Comparison of ENCODE assay signal across 10 cellular contexts in genomic region chr5:172773481-172774469, GRCh38. TPM values are rescaled to one million over a fixed set of nuclear protein-coding genes. Genes with fewer than 3 reads are reported as not detected.
DNase-seq lines count a peak whose midpoint lies in the region; ATAC-seq and TF ChIP-seq lines count a peak whose summit lies in the region.
"Had no signal": no experiment of that assay in that cellular context is flagged by ENCODE, and none has a peak within 500 bp of the region (broad histone marks: within the 10 kb centered on the region; RNA-seq: fewer than 3 reads in every experiment).

No MANE protein-coding gene starts in this region.

- peak in 1 of 4 donors; percentile 53 for TF ChIP-seq POLR2A in upper lobe of left lung (IDR thresholded peaks at IDR 0.05)

- peak overlapping the region; percentile 43 to 96 for H3K9ac ChIP-seq in mucosa of rectum (ENCODE audit: low read depth in 1 of 2, low read length in 2 of 2)

- H3K4me3 ChIP-seq in brain microvascular endothelial cell (ENCODE audit: low read depth, low read length) = no peak overlapping the region
- H3K4me3 ChIP-seq in mucosa of rectum (ENCODE audit: low read length in 2 of 2) = no peak overlapping the region
- H3K4me3 ChIP-seq in upper lobe of left lung = no peak overlapping the region
- H3K4me3 ChIP-seq in MG63 = no peak overlapping the region

- peak overlapping the region; percentile 78 for H3K27ac Mint-ChIP-seq in activated naive CD4-positive, alpha-beta T cell treated with anti-CD3 and anti-CD28 coated beads, Interleukin-2, amount 50 U/mL, for 24 hours

- no peak for TF ChIP-seq EP300 in upper lobe of left lung (IDR thresholded peaks at IDR 0.05)

- H3K4me1 Mint-ChIP-seq in activated naive CD4-positive, alpha-beta T cell treated with anti-CD3 and anti-CD28 coated beads, Interleukin-2, amount 50 U/mL, for 24 hours = peaks cover 69% of the 10 kb centered on the region

- H3K27ac ChIP-seq in brain microvascular endothelial cell = peak overlapping the region; percentile 98
- H3K27ac ChIP-seq in mucosa of rectum (ENCODE audit: low read depth in 2 of 2, low read length in 2 of 2) = peak overlapping the region; percentile 100
- peak overlapping the region; percentile 99 to 100 (median 99) for H3K27ac ChIP-seq in upper lobe of left lung

- peak overlapping the region; percentile 69 for H3K4me3 Mint-ChIP-seq in activated naive CD4-positive, alpha-beta T cell treated with anti-CD3 and anti-CD28 coated beads, Interleukin-2, amount 50 U/mL, for 24 hours

- H3K27me3 ChIP-seq in brain microvascular endothelial cell (replicated peaks) (no peaks in the 10 kb centered on the region), mucosa of rectum (ENCODE audit: control insufficient read depth in 2 of 2, insufficient read depth in 2 of 2, low read length in 2 of 2) (no peaks in the 10 kb centered on the region), upper lobe of left lung (no peaks in the 10 kb centered on the region), MG63 (no peaks in the 10 kb centered on the region)

- H3K36me3 ChIP-seq in brain microvascular endothelial cell (replicated peaks) = peaks cover 21% of the 10 kb centered on the region
- H3K36me3 ChIP-seq in mucosa of rectum (ENCODE audit: control insufficient read depth in 2 of 2, insufficient read depth in 2 of 2, low read length in 2 of 2) = peaks cover 10 to 12% of the 10 kb centered on the region in 2 donors
- H3K36me3 ChIP-seq in upper lobe of left lung = peaks cover 8 to 15% (median 12%) of the 10 kb centered on the region in 4 donors
- H3K36me3 ChIP-seq in MG63 = peaks cover 20% of the 10 kb centered on the region

- no peak for DNase-seq in activated naive CD4-positive, alpha-beta T cell treated with anti-CD3 and anti-CD28 coated beads, Interleukin-2, amount 50 U/mL, for 16 hours
- DNase-seq in brain microvascular endothelial cell = peak; percentile 49
- peak in 1 of 2 donors; percentile 46 for DNase-seq in upper lobe of left lung
- DNase-seq in SKM-1 (lab: John Stamatoyannopoulos, UW; ENCODE audit: unreplicated experiment) = no peak
- DNase-seq in MG63 = no peak
- no peak for DNase-seq in pons (ENCODE audit: low spot score)
- DNase-seq: DMS79 treated with DMSO at 0.1 percent for 48 hours, foreskin melanocyte had no signal

- peaks cover 76 to 79% of the 10 kb centered on the region in 2 donors for H3K4me1 ChIP-seq in mucosa of rectum (ENCODE audit: control insufficient read depth in 2 of 2, insufficient read depth in 2 of 2, low read length in 2 of 2)
- H3K4me1 ChIP-seq in upper lobe of left lung = peaks cover 62 to 69% (median 64%) of the 10 kb centered on the region in 4 donors

- H3K9me3 Mint-ChIP-seq in activated naive CD4-positive, alpha-beta T cell treated with anti-CD3 and anti-CD28 coated beads, Interleukin-2, amount 50 U/mL, for 24 hours = no peaks in the 10 kb centered on the region

- H3K36me3 Mint-ChIP-seq in activated naive CD4-positive, alpha-beta T cell treated with anti-CD3 and anti-CD28 coated beads, Interleukin-2, amount 50 U/mL, for 24 hours = peaks cover 5% of the 10 kb centered on the region

- ATAC-seq in upper lobe of left lung (ENCODE audit: low FRiP score in 2 of 2) = no peak

- TF ChIP-seq CTCF in brain microvascular endothelial cell (IDR thresholded peaks at IDR 0.05; ENCODE audit: low read depth, low read length, missing control alignments) (no peak), upper lobe of left lung (IDR thresholded peaks at IDR 0.05) (no peak)

- in situ Hi-C loops in brain microvascular endothelial cell (cut with HindIII; ENCODE audit: low pct_ligation_motif_present, low sequenced_read_pairs) = no loop called here

- H3K9me3 ChIP-seq in mucosa of rectum (ENCODE audit: control insufficient read depth in 2 of 2, low read length in 2 of 2) = no peaks in the 10 kb centered on the region
- H3K9me3 ChIP-seq in upper lobe of left lung = no peaks in the 10 kb centered on the region
- peaks cover 2% of the 10 kb centered on the region; the same call in 1 of the 2 replicates for H3K9me3 ChIP-seq in MG63

- H3K27me3 Mint-ChIP-seq in activated naive CD4-positive, alpha-beta T cell treated with anti-CD3 and anti-CD28 coated beads, Interleukin-2, amount 50 U/mL, for 24 hours = no peaks in the 10 kb centered on the region

- WGBS in upper lobe of left lung, 2 donors = 83 to 86% methylated on average over 7 to 11 of the region's 11 CpGs

RNA-seq across cellular contexts. Expression of gene DUSP1, which starts 2.8 kb away (rescaled TPM):
- 1,000 to 10,000 TPM in 3 of 6 donors, 100 to 1,000 TPM in 3; 568 to 1,492 (median 904) TPM for total RNA-seq in upper lobe of left lung
- 80.6 and 99.2 TPM in 2 replicates for total RNA-seq in MG63 (2014; rRNA removed; shearing (Covaris generic); ENCODE audit: low replicate concordance)
